15 cellular contexts compared by ENCODE assay signal in the genomic region with DNA sequence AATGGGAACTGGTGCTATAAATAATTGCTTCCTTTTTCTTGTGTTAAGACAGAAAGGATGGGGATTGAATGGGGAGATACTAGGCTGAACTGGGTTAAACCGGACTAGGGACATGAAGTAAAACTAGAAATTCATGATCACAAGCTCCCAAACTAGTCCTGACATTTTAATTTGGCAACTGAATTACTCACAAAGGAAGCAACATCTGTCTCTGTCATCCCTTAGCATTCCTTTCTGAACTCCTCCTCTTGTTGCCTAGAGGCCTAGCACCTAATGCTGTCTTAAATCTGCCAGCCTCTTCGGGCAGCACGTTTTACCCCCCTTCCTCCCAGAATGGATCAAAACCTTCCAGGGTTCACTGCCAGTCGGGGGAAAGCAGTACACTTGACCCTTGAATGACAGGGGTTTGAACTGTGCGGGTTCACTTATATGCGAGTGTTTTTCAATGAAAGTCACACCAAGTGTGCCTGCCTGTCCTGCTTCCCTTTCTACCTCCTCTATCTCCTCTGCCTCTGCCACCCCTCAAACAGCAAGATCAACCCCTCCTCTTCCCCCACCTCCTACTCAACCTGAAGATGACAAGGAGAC. TPM values are rescaled to one million over a fixed set of nuclear protein-coding genes. Genes with fewer than 3 reads are reported as not detected.
DNase-seq lines count a peak whose midpoint lies in the region; ATAC-seq and TF ChIP-seq lines count a peak whose summit lies in the region.
"Had no signal": no experiment of that assay in that cellular context is flagged by ENCODE, and none has a peak within 500 bp of the region (broad histone marks: within the 10 kb centered on the region; RNA-seq: fewer than 3 reads in every experiment).

No MANE protein-coding gene starts in this region.

- peak overlapping the region; percentile 52; the same call in 1 of the 2 replicates for H3K4me2 ChIP-seq in SK-N-SH

- H3K36me3 ChIP-seq in right atrium auricular region, result no peaks in the 10 kb centered on the region
- peaks cover 3 to 9% of the 10 kb centered on the region in 2 experiments for H3K36me3 ChIP-seq in SK-N-SH (replicated peaks in 1 of 2; ENCODE audit: control insufficient read depth in 1 of 2, insufficient read depth in 2 of 2, low read length in 1 of 2)
- H3K36me3 ChIP-seq in vagina, result no peaks in the 10 kb centered on the region
- no peaks in the 10 kb centered on the region for H3K36me3 ChIP-seq in adrenal gland (replicated peaks in 1 of 2)
- no peaks in the 10 kb centered on the region for H3K36me3 ChIP-seq in stomach
- H3K36me3 ChIP-seq: left lung had no signal

- peaks cover 4% of the 10 kb centered on the region for H4K20me1 ChIP-seq in SK-N-SH (ENCODE audit: insufficient read depth)

- no peak overlapping the region; the same call in 1 of the 2 replicates for H2AFZ ChIP-seq in SK-N-SH (ENCODE audit: low read depth)
- H2AFZ ChIP-seq: parathyroid adenoma had no signal

- no peak for TF ChIP-seq EP300 in SK-N-SH (IDR thresholded peaks at IDR 0.05; ENCODE audit: borderline replicate concordance in 1 of 2, low read depth in 1 of 2, low read length in 1 of 2)
- no peak for TF ChIP-seq EP300 in stomach (IDR thresholded peaks at IDR 0.05)

- TF ChIP-seq CTCF in right atrium auricular region (IDR thresholded peaks at IDR 0.05) (no peak), SK-N-SH (IDR thresholded peaks at IDR 0.05) (no peak), fibroblast of the aortic adventitia (IDR thresholded peaks at IDR 0.05; ENCODE audit: insufficient read depth, low read length) (no peak), vagina (IDR thresholded peaks at IDR 0.05) (no peak), adrenal gland (IDR thresholded peaks at IDR 0.05) (no peak), stomach (IDR thresholded peaks at IDR 0.05) (no peak)

- peaks cover 44% of the 10 kb centered on the region for H3K79me2 ChIP-seq in SK-N-SH (ENCODE audit: insufficient read depth)
- H3K79me2 ChIP-seq: parathyroid adenoma had no signal

- H3K4me1 ChIP-seq in right atrium auricular region, result peaks cover 0 to 40% of the 10 kb centered on the region in 2 donors
- peaks cover 9 to 20% of the 10 kb centered on the region in 2 experiments; a peak in 2 of 4 replicates for H3K4me1 ChIP-seq in SK-N-SH (ENCODE audit: control insufficient read depth in 1 of 2, insufficient read depth in 2 of 2, low read depth in 1 of 2, low read length in 1 of 2)
- H3K4me1 ChIP-seq in vagina, result peaks cover 52% of the 10 kb centered on the region
- H3K4me1 ChIP-seq in adrenal gland (replicated peaks in 1 of 2), result peaks cover 8 to 47% of the 10 kb centered on the region in 2 donors
- peaks cover 8 to 24% (median 14%) of the 10 kb centered on the region in 4 donors for H3K4me1 ChIP-seq in stomach
- H3K4me1 ChIP-seq: parathyroid adenoma had no signal

- H3K9me3 ChIP-seq in right atrium auricular region (no peaks in the 10 kb centered on the region), SK-N-SH (no peaks in the 10 kb centered on the region), vagina (no peaks in the 10 kb centered on the region), adrenal gland (replicated peaks in 1 of 3) (no peaks in the 10 kb centered on the region), stomach (no peaks in the 10 kb centered on the region)
- H3K9me3 ChIP-seq: left lung had no signal

- H3K27me3 ChIP-seq in right atrium auricular region (no peaks in the 10 kb centered on the region), SK-N-SH (ENCODE audit: insufficient read depth) (no peaks in the 10 kb centered on the region), vagina (no peaks in the 10 kb centered on the region), adrenal gland (no peaks in the 10 kb centered on the region), stomach (no peaks in the 10 kb centered on the region)
- H3K27me3 ChIP-seq: left lung had no signal

- no peaks in the 10 kb centered on the region for H3K9me2 ChIP-seq in SK-N-SH

- H3K27ac ChIP-seq in right atrium auricular region, result peak overlapping the region; percentile 49 to 56
- peak overlapping the region in 1 of 2 experiments; percentile 46; a peak in 2 of 4 replicates for H3K27ac ChIP-seq in SK-N-SH (ENCODE audit: low read depth in 2 of 2, low read length in 1 of 2)
- H3K27ac ChIP-seq in vagina, result peak overlapping the region; percentile 22
- peak overlapping the region in 1 of 5 donors; percentile 19 for H3K27ac ChIP-seq in adrenal gland
- no peak overlapping the region for H3K27ac ChIP-seq in stomach
- H3K27ac ChIP-seq: left lung, parathyroid adenoma had no signal

- intact Hi-C loops in left ventricle myocardium superior (cut with micrococcal nuclease), result loop anchor here (10.0 kb wide), 1 partner anchor 65 kb away; no protein-coding TSS in a partner anchor
- intact Hi-C loops in vagina (cut with DNase I), result no loop called here
- intact Hi-C loops in adrenal gland (cut with DNase I), result loop anchor here in 1 of 2 donors (10.0 kb wide), 1 partner anchor 135 kb away; no protein-coding TSS in a partner anchor
- intact Hi-C loops in stomach (cut with DNase I; ENCODE audit: low total_unique reads), result no loop called here

- 48% methylated on average over 6 of the region's 6 CpGs for WGBS in SK-N-SH (ENCODE audit: low lambda C conversion rate)
- 53 to 62% (median 60%) methylated on average over 6 of the region's 6 CpGs for WGBS in adrenal gland, 4 donors
- 74 to 85% (median 81%) methylated on average over 6 of the region's 6 CpGs for WGBS in stomach, 5 donors

- no peak overlapping the region for H3K9ac ChIP-seq in SK-N-SH
- H3K9ac ChIP-seq: parathyroid adenoma had no signal

- ATAC-seq in left ventricle myocardium superior, result no peak
- ATAC-seq: activated CD8-positive, alpha-beta memory T cell treated with anti-CD3 and anti-CD28 coated beads, Interleukin-2, amount 10 ng/mL, durations not matched to agents 7 days and 5 days; left lung; Panc1 had no signal

- TF ChIP-seq POLR2A in vagina (IDR thresholded peaks at IDR 0.05) (no peak), adrenal gland (IDR thresholded peaks at IDR 0.05) (no peak), stomach (IDR thresholded peaks at IDR 0.05) (no peak)

- DNase-seq in right atrium auricular region (ENCODE audit: low spot score), result no peak
- DNase-seq in left ventricle myocardium superior, result no peak
- no peak for DNase-seq in SK-N-SH
- DNase-seq in fibroblast of the aortic adventitia (ENCODE audit: low read depth), result peak; percentile 50
- DNase-seq in vagina (ENCODE audit: extremely low spot score in 2 of 2), result no peak
- DNase-seq in adrenal gland, result no peak
- DNase-seq in hypothalamus (lab: John Stamatoyannopoulos, UW), result no peak
- DNase-seq in stomach, result no peak
- DNase-seq: activated CD8-positive, alpha-beta memory T cell treated with anti-CD3 and anti-CD28 coated beads, Interleukin-2, amount 10 ng/mL, durations not matched to agents 7 days and 5 days; activated naive CD8-positive, alpha-beta T cell treated with anti-CD3 and anti-CD28 coated beads for 36 hours; cortex of kidney; KG1; left lung had no signal

- TF ChIP-seq RAD21 in SK-N-SH (IDR thresholded peaks at IDR 0.05; ENCODE audit: low read length), result no peak

- POLR2A ChIA-PET in SK-N-SH (lab: Yijun Ruan, JAX), result interaction anchor here (0.7 kb wide), 1 partner anchor 161 kb away, joined by 3 read pairs; no protein-coding TSS in a partner anchor

- peaks cover 15% of the 10 kb centered on the region for H3F3A ChIP-seq in SK-N-SH (replicated peaks; ENCODE audit: insufficient read depth)

- no peak overlapping the region for H3K4me3 ChIP-seq in right atrium auricular region
- H3K4me3 ChIP-seq in SK-N-SH (ENCODE audit: low read depth in 2 of 2, low read length in 1 of 2), result 0 out of 4 replicates have a peak overlapping the region, but pooled peaks of 1 of the 2 experiments have one; percentile 15
- no peak overlapping the region for H3K4me3 ChIP-seq in fibroblast of the aortic adventitia (ENCODE audit: low read depth, low read length)
- H3K4me3 ChIP-seq in vagina, result no peak overlapping the region
- no peak overlapping the region for H3K4me3 ChIP-seq in adrenal gland
- no peak overlapping the region for H3K4me3 ChIP-seq in stomach
- H3K4me3 ChIP-seq: left lung had no signal

- CTCF ChIA-PET in SK-N-SH (lab: Yijun Ruan, JAX), result no interaction called here

TF ChIP-seq in SK-N-SH, 30 proteins besides CTCF, POLR2A, EP300 and RAD21:
- TF ChIP-seq, protein P1, sequence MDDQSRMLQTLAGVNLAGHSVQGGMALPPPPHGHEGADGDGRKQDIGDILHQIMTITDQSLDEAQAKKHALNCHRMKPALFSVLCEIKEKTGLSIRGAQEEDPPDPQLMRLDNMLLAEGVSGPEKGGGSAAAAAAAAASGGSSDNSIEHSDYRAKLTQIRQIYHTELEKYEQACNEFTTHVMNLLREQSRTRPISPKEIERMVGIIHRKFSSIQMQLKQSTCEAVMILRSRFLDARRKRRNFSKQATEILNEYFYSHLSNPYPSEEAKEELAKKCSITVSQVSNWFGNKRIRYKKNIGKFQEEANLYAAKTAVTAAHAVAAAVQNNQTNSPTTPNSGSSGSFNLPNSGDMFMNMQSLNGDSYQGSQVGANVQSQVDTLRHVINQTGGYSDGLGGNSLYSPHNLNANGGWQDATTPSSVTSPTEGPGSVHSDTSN (IDR thresholded peaks at IDR 0.05), result peak; percentile 90
- TF ChIP-seq FOSL2 (IDR thresholded peaks at IDR 0.05; ENCODE audit: borderline replicate concordance, low read depth) (peak; percentile 13; the same call in 1 of the 2 replicates), MXI1 (IDR thresholded peaks at IDR 0.05; ENCODE audit: low read depth, low read length) (no peak), GATA2 (CRISPR knock-in tag; IDR thresholded peaks at IDR 0.05) (no peak), TCF12 (IDR thresholded peaks at IDR 0.05) (peak; percentile 28; the same call in 1 of the 2 replicates)
TF ChIP-seq in SK-N-SH: peak in this region for 3.

RNA-seq across cellular contexts. Expression of a gene that starts 8.2 kb away (rescaled TPM):
- total RNA-seq in right atrium auricular region (10 to 100 TPM; 35.1 to 44.4 TPM), left ventricle myocardium superior (17.2 TPM), fibroblast of the aortic adventitia (ENCODE audit: low replicate concordance) (9.9 and 21.8 TPM in 2 replicates), vagina (46.9 TPM), adrenal gland (10 to 100 TPM; 20.0 to 44.8 (median 31.4) TPM), stomach (100 to 1,000 TPM in 1 of 5 donors, 10 to 100 TPM in 2, 1 to 10 TPM in 2; 7.1 to 118 (median 15.2) TPM)
- polyA plus RNA-seq in SK-N-SH (2012; rRNA removed) (6.4 and 12.8 TPM in 2 replicates), adrenal gland (10 to 100 TPM; 14.9 to 32.8 (median 19.9) TPM), stomach (10 to 100 TPM in 2 of 3 donors, 1 to 10 TPM in 1; 7.8 to 23.5 (median 10.5) TPM)
- polyA plus RNA-seq in SK-N-SH (2012; cell fraction: cytosol; rRNA removed), result 12.7 and 15.4 TPM in 2 replicates
- 11.7 and 14.7 TPM in 2 replicates for polyA plus RNA-seq in SK-N-SH (2012; cell fraction: nucleus; rRNA removed)

Comparison
In these comparisons a context has a peak if more than half of its experiments do, and no peak if none do; other contexts are left out.
1. H3K27ac ChIP-seq: peak in right atrium auricular region (2 of 2) and vagina (single experiment); none in stomach (0 of 5).